ENCODE assay signal across 16 cellular contexts in the genomic region with DNA sequence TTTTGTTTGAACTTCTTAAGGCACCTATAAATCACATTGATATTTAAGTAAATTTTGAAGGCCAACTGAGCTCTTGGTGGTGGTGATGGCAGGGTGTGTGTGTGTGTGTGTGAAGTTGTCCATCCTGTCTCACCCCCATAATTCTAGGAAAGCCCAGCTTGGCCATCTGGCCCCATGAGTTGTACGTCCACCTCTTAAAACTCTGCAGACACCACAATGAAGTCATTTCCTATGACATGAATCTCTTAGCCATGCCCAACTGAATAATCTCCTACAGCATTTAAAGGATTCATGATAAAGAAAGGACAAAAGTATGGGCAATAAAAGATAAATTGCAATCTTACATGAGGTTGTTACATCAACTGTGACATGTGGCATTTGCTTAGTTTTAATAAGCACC.
A peak's percentile ranks its signal among the peaks of the same experiment; 100 is the strongest.
DNase-seq lines count a peak whose midpoint lies in the region; ATAC-seq and TF ChIP-seq lines count a peak whose summit lies in the region.
"Had no signal": no experiment of that assay in that cellular context is flagged by ENCODE, and none has a peak within 500 bp of the region (broad histone marks: within the 10 kb centered on the region; RNA-seq: fewer than 3 reads in every experiment).

No MANE protein-coding gene starts in this region.

- WGBS in SK-N-SH (ENCODE audit: low lambda C conversion rate): 73% methylated on average over 1 of the region's 1 CpG
- 100% methylated on average over 1 of the region's 1 CpG; no CpG with 5 or more reads in 1 of the 2 donors for WGBS in gastroesophageal sphincter (ENCODE audit: low coverage in 1 of 2), 2 donors
- WGBS in right cardiac atrium: 84% methylated on average over 1 of the region's 1 CpG

- no peak for DNase-seq in SK-N-SH
- DNase-seq in OCI-M1 (lab: John Stamatoyannopoulos, UW): peak; percentile 31
- peak; percentile 38 for DNase-seq in fibroblast of villous mesenchyme (ENCODE audit: low read depth)
- no peak for DNase-seq in right cardiac atrium
- DNase-seq in activated effector memory CD4-positive, alpha-beta T cell treated with Interleukin-2 at 50 U/mL for 16 hours: no peak
- DNase-seq: 8988T, DMS53, GF-D8, MG63, NCI-H187 had no signal

- peaks cover 3% of the 10 kb centered on the region for H3F3A ChIP-seq in SK-N-SH (replicated peaks; ENCODE audit: insufficient read depth)

- TF ChIP-seq EP300 in SK-N-SH (IDR thresholded peaks at IDR 0.05; ENCODE audit: borderline replicate concordance in 1 of 2, low read depth in 1 of 2, low read length in 1 of 2): no peak
- TF ChIP-seq EP300 in gastroesophageal sphincter (IDR thresholded peaks at IDR 0.05): no peak

- POLR2A ChIA-PET in SK-N-SH (lab: Yijun Ruan, JAX): no interaction called here

- no peak overlapping the region for H2AFZ ChIP-seq in SK-N-SH (ENCODE audit: low read depth)

- CTCF ChIA-PET in SK-N-SH (lab: Yijun Ruan, JAX): interaction anchor here (0.9 to 2.2 kb wide), 4 partner anchors 10 to 480 kb away, joined by 3 to 6 read pairs (median 3); no protein-coding TSS in a partner anchor

- no peak overlapping the region for H3K27ac ChIP-seq in SK-N-SH (ENCODE audit: low read depth in 2 of 2, low read length in 1 of 2)
- H3K27ac ChIP-seq in gastroesophageal sphincter: no peak overlapping the region
- no peak overlapping the region for H3K27ac ChIP-seq in right cardiac atrium (ENCODE audit: low read length)
- H3K27ac ChIP-seq: C4-2B, KMS-11 had no signal

- no peaks in the 10 kb centered on the region for H3K9me2 ChIP-seq in SK-N-SH

- no peaks in the 10 kb centered on the region for H4K20me1 ChIP-seq in SK-N-SH (ENCODE audit: insufficient read depth)

- H3K79me2 ChIP-seq in SK-N-SH (ENCODE audit: insufficient read depth): no peaks in the 10 kb centered on the region

- H3K4me1 ChIP-seq in SK-N-SH (ENCODE audit: control insufficient read depth in 1 of 2, insufficient read depth in 2 of 2, low read depth in 1 of 2, low read length in 1 of 2): peaks cover 6 to 11% of the 10 kb centered on the region in 2 experiments; a peak in 3 of 4 replicates
- H3K4me1 ChIP-seq in gastroesophageal sphincter: peaks cover 8 to 20% (median 8%) of the 10 kb centered on the region in 3 donors
- peaks cover 2% of the 10 kb centered on the region for H3K4me1 ChIP-seq in right cardiac atrium (ENCODE audit: control insufficient read depth, insufficient read depth, low read length)

- no peaks in the 10 kb centered on the region for H3K36me3 ChIP-seq in SK-N-SH (replicated peaks in 1 of 2; ENCODE audit: control insufficient read depth in 1 of 2, insufficient read depth in 2 of 2, low read length in 1 of 2)
- peaks cover 0 to 15% of the 10 kb centered on the region in 2 donors for H3K36me3 ChIP-seq in gastroesophageal sphincter
- H3K36me3 ChIP-seq: MG63 had no signal

- H3K9me3 ChIP-seq in SK-N-SH (no peaks in the 10 kb centered on the region), gastroesophageal sphincter (no peaks in the 10 kb centered on the region), right cardiac atrium (ENCODE audit: control insufficient read depth, low read length) (no peaks in the 10 kb centered on the region)
- H3K9me3 ChIP-seq: MG63 had no signal

- no peak overlapping the region for H3K4me2 ChIP-seq in SK-N-SH
- H3K4me2 ChIP-seq: KMS-11 had no signal

- ATAC-seq in SK-N-SH treated with all-trans-retinoic acid at 6 μM for 48 hours (no peak), gastroesophageal sphincter (no peak), right cardiac atrium (no peak)
- no peak for ATAC-seq in activated CD4-positive, CD25-positive, alpha-beta regulatory T cell treated with anti-CD3 and anti-CD28 coated beads, Interleukin-2, amount 50 U/mL, for 24 hours
- ATAC-seq: Panc1 had no signal

- TF ChIP-seq POLR2A in gastroesophageal sphincter (IDR thresholded peaks at IDR 0.05): no peak

- H3K27me3 ChIP-seq in SK-N-SH (ENCODE audit: insufficient read depth) (no peaks in the 10 kb centered on the region), gastroesophageal sphincter (no peaks in the 10 kb centered on the region), right cardiac atrium (ENCODE audit: control insufficient read depth, insufficient read depth) (no peaks in the 10 kb centered on the region)
- H3K27me3 ChIP-seq: MG63 had no signal

- no peak overlapping the region for H3K4me3 ChIP-seq in SK-N-SH (ENCODE audit: low read depth in 2 of 2, low read length in 1 of 2)
- no peak overlapping the region for H3K4me3 ChIP-seq in fibroblast of villous mesenchyme (ENCODE audit: low read depth, low read length)
- no peak overlapping the region for H3K4me3 ChIP-seq in gastroesophageal sphincter
- H3K4me3 ChIP-seq in right cardiac atrium (ENCODE audit: low read length): no peak overlapping the region
- H3K4me3 ChIP-seq: MG63 had no signal

- intact Hi-C loops in right cardiac atrium (cut with DNase I): loop anchor here in 1 of 4 donors (10.0 kb wide), 1 partner anchor 288 kb away; no protein-coding TSS in a partner anchor

- TF ChIP-seq RAD21 in SK-N-SH (IDR thresholded peaks at IDR 0.05; ENCODE audit: low read length): no peak

- no peak overlapping the region for H3K9ac ChIP-seq in SK-N-SH
- H3K9ac ChIP-seq: KMS-11 had no signal

- TF ChIP-seq CTCF in SK-N-SH (IDR thresholded peaks at IDR 0.05) (no peak), fibroblast of villous mesenchyme (IDR thresholded peaks at IDR 0.05; ENCODE audit: insufficient read depth, low read depth, low read length) (no peak), gastroesophageal sphincter (IDR thresholded peaks at IDR 0.05) (no peak)

TF ChIP-seq in SK-N-SH, 30 proteins besides CTCF, POLR2A, EP300 and RAD21:
- TF ChIP-seq FOXJ3 (CRISPR knock-in tag; IDR thresholded peaks at IDR 0.05): no peak
- TF ChIP-seq GATA2 (CRISPR knock-in tag; IDR thresholded peaks at IDR 0.05): no peak
- 0 out of 2 replicates have a peak, but pooled peaks have one; percentile 14 for TF ChIP-seq TCF12 (IDR thresholded peaks at IDR 0.05)
TF ChIP-seq in SK-N-SH: peak in this region for 1.

TF ChIP-seq in SK-N-SH treated with all-trans-retinoic acid at 6 μM for 48 hours, 23 proteins besides CTCF, POLR2A, EP300 and RAD21:
- no peak for TF ChIP-seq ISL1 (CRISPR knock-in tag; IDR thresholded peaks at IDR 0.05)
- TF ChIP-seq ESRRG (CRISPR knock-in tag; IDR thresholded peaks at IDR 0.05): no peak
- TF ChIP-seq ZNF565 (CRISPR knock-in tag; conservative IDR thresholded peaks at IDR 0.05; ENCODE audit: low read depth): no peak
- TF ChIP-seq PPARA (CRISPR knock-in tag; IDR thresholded peaks at IDR 0.05; ENCODE audit: borderline replicate concordance): no peak
- no peak for TF ChIP-seq BACH2 (CRISPR knock-in tag; IDR thresholded peaks at IDR 0.05; ENCODE audit: borderline replicate concordance)
- TF ChIP-seq GLIS3 (CRISPR knock-in tag; IDR thresholded peaks at IDR 0.05): no peak
- no peak for TF ChIP-seq ZNF8 (CRISPR knock-in tag; IDR thresholded peaks at IDR 0.05)
- TF ChIP-seq TCF4 (CRISPR knock-in tag; IDR thresholded peaks at IDR 0.05; ENCODE audit: borderline replicate concordance): no peak
- no peak for TF ChIP-seq RARB (CRISPR knock-in tag; IDR thresholded peaks at IDR 0.05)

Comparison
In these comparisons a context has a peak if more than half of its experiments do, and no peak if none do; other contexts are left out.
1. DNase-seq: peak in OCI-M1 (single experiment) and fibroblast of villous mesenchyme (single experiment); none in SK-N-SH (single experiment), right cardiac atrium (0 of 3) and activated effector memory CD4-positive, alpha-beta T cell treated with Interleukin-2 at 50 U/mL for 16 hours (single experiment).